ENCODE assay signal across 21 cellular contexts in genomic region chr19:41027273-41027967, GRCh38. TPM values are rescaled to one million over a fixed set of nuclear protein-coding genes. Genes with fewer than 3 reads are reported as not detected.
DNase-seq lines count a peak whose midpoint lies in the region; ATAC-seq and TF ChIP-seq lines count a peak whose summit lies in the region.
"Had no signal": no experiment of that assay in that cellular context is flagged by ENCODE, and none has a peak within 500 bp of the region (broad histone marks: within the 10 kb centered on the region; RNA-seq: fewer than 3 reads in every experiment).

No MANE protein-coding gene starts in this region.

- H3K9me3 ChIP-seq in esophagus muscularis mucosa (no peaks in the 10 kb centered on the region), breast epithelium (no peaks in the 10 kb centered on the region)
- H3K9me3 ChIP-seq: A549, Caco-2 had no signal

- H3K4me1 ChIP-seq in esophagus muscularis mucosa (no peaks in the 10 kb centered on the region), breast epithelium (no peaks in the 10 kb centered on the region)
- H3K4me1 ChIP-seq: A549; BLaER1 treated with 17β-estradiol and CSF1 and Interleukin-3, amounts not matched to agents 10 nM and 100 nM had no signal

- no peaks in the 10 kb centered on the region for H3K4me1 Mint-ChIP-seq in chondrocyte (ENCODE audit: low read depth)
- H3K4me1 Mint-ChIP-seq: B cell had no signal

- TF ChIP-seq POLR2A in esophagus muscularis mucosa (IDR thresholded peaks at IDR 0.05; ENCODE audit: low read depth) (no peak), breast epithelium (IDR thresholded peaks at IDR 0.05) (no peak)

- no peak overlapping the region for H3K4me3 Mint-ChIP-seq in chondrocyte (ENCODE audit: unreplicated experiment)
- H3K4me3 Mint-ChIP-seq: B cell; CD4-positive, alpha-beta T cell; CD8-positive, alpha-beta T cell had no signal

- H3K27ac Mint-ChIP-seq in chondrocyte (ENCODE audit: unreplicated experiment): no peak overlapping the region
- H3K27ac Mint-ChIP-seq: B cell; CD4-positive, alpha-beta T cell; CD8-positive, alpha-beta T cell had no signal

- H3K36me3 ChIP-seq in esophagus muscularis mucosa (no peaks in the 10 kb centered on the region), breast epithelium (no peaks in the 10 kb centered on the region)
- H3K36me3 ChIP-seq: BLaER1 treated with 17β-estradiol and CSF1 and Interleukin-3, amounts not matched to agents 10 nM and 100 nM had no signal

- H3K27me3 ChIP-seq in esophagus muscularis mucosa (peaks cover 0 to 47% (median 9%) of the 10 kb centered on the region in 4 donors), breast epithelium (peaks cover 0 to 31% of the 10 kb centered on the region in 2 donors)
- H3K27me3 ChIP-seq: BLaER1 treated with 17β-estradiol and CSF1 and Interleukin-3, amounts not matched to agents 10 nM and 100 nM had no signal

- ATAC-seq in left lobe of liver: no peak
- ATAC-seq: CD8-positive, alpha-beta T cell had no signal

- TF ChIP-seq CTCF in coronary artery (IDR thresholded peaks at IDR 0.05) (no peak), esophagus muscularis mucosa (IDR thresholded peaks at IDR 0.05) (no peak), breast epithelium (IDR thresholded peaks at IDR 0.05) (no peak), chondrocyte (IDR thresholded peaks at IDR 0.05) (no peak)

- DNase-seq in activated CD8-positive, alpha-beta memory T cell treated with anti-CD3 and anti-CD28 coated beads for 24 hours: peak; percentile 35
- DNase-seq in activated CD8-positive, alpha-beta memory T cell treated with anti-CD3 and anti-CD28 coated beads, Interleukin-2, amount 50 U/mL, for 4 hours: no peak
- peak; percentile 36 for DNase-seq in coronary artery (ENCODE audit: low spot score)
- DNase-seq in esophagus muscularis mucosa (ENCODE audit: extremely low spot score): peak; percentile 78
- DNase-seq in left lobe of liver (ENCODE audit: low spot score): peak; percentile 28
- DNase-seq in breast epithelium (ENCODE audit: low spot score in 2 of 2): no peak
- DNase-seq in chondrocyte (ENCODE audit: low spot score): no peak
- no peak for DNase-seq in cerebellar nuclear complex (lab: John Stamatoyannopoulos, UW)
- DNase-seq: AML-193; Caco-2; Calu3; CD4-positive, alpha-beta T cell; CD8-positive, alpha-beta T cell; DMS79 treated with DMSO at 0.1 percent for 48 hours; GF-D8 had no signal

- no peak overlapping the region for H3K27ac ChIP-seq in coronary artery
- H3K27ac ChIP-seq in esophagus muscularis mucosa (replicated peaks in 1 of 4): no peak overlapping the region
- no peak overlapping the region for H3K27ac ChIP-seq in breast epithelium
- H3K27ac ChIP-seq: 22Rv1; A549; BLaER1 treated with 17β-estradiol and CSF1 and Interleukin-3, amounts not matched to agents 10 nM and 100 nM; C4-2B had no signal

- intact Hi-C loops in esophagus muscularis mucosa (cut with DNase I) (no loop called here), breast epithelium (cut with DNase I; ENCODE audit: low total_unique reads) (no loop called here)

- H3K4me3 ChIP-seq in coronary artery (no peak overlapping the region), esophagus muscularis mucosa (no peak overlapping the region), breast epithelium (no peak overlapping the region)
- H3K4me3 ChIP-seq: A549; BLaER1 treated with 17β-estradiol and CSF1 and Interleukin-3, amounts not matched to agents 10 nM and 100 nM had no signal

- no peaks in the 10 kb centered on the region for H3K9me3 Mint-ChIP-seq in chondrocyte (ENCODE audit: low read depth)
- H3K9me3 Mint-ChIP-seq: CD8-positive, alpha-beta T cell had no signal

- WGBS in esophagus muscularis mucosa: 88% methylated on average over 4 of the region's 6 CpGs

- no peaks in the 10 kb centered on the region for H3K36me3 Mint-ChIP-seq in chondrocyte (ENCODE audit: low read depth)
- H3K36me3 Mint-ChIP-seq: CD8-positive, alpha-beta T cell had no signal

- H3K27me3 Mint-ChIP-seq in chondrocyte (ENCODE audit: low read depth): peaks cover 31% of the 10 kb centered on the region

- no peak for TF ChIP-seq EP300 in esophagus muscularis mucosa (IDR thresholded peaks at IDR 0.05)

RNA-seq across cellular contexts. Expression of gene CYP2B6, which starts 36.3 kb away (rescaled TPM):
- total RNA-seq in esophagus muscularis mucosa (not detected), left lobe of liver (801 TPM), breast epithelium (not detected), chondrocyte (not detected in 3 replicates)
- total RNA-seq: A172; B cell; CD4-positive, alpha-beta T cell; CD8-positive, alpha-beta T cell had no signal

Comparison
In these comparisons a context has a peak if more than half of its experiments do, and no peak if none do; other contexts are left out.
1. DNase-seq: peak in activated CD8-positive, alpha-beta memory T cell treated with anti-CD3 and anti-CD28 coated beads for 24 hours (single experiment), coronary artery (single experiment), esophagus muscularis mucosa (single experiment) and left lobe of liver (single experiment); none in activated CD8-positive, alpha-beta memory T cell treated with anti-CD3 and anti-CD28 coated beads, Interleukin-2, amount 50 U/mL, for 4 hours (single experiment), breast epithelium (0 of 2), chondrocyte (single experiment) and cerebellar nuclear complex (0 of 2).
2. RNA of gene CYP2B6, which starts 36.3 kb away (total RNA-seq): 801 TPM in left lobe of liver (single experiment); not detected in esophagus muscularis mucosa, not detected in breast epithelium and not detected in chondrocyte; every median in the first group is over 100 times any median in the second.